In genomic region chr11:61828629-61829407, GRCh38 we compare ENCODE assay signal across 8 cellular contexts. TPM values are rescaled to one million over a fixed set of nuclear protein-coding genes. Genes with fewer than 3 reads are reported as not detected.
DNase-seq lines count a peak whose midpoint lies in the region; ATAC-seq and TF ChIP-seq lines count a peak whose summit lies in the region.

No MANE protein-coding gene starts in this region.

- H3K4me3 Mint-ChIP-seq in CD4-positive, CD25-positive, alpha-beta regulatory T cell, result peak overlapping the region in 3 of 4 donors; percentile 62 to 77 (median 74)
- H3K4me3 Mint-ChIP-seq in naive thymus-derived CD4-positive, alpha-beta T cell, result peak overlapping the region; percentile 77 to 91 (median 84)

- DNase-seq in CD4-positive, CD25-positive, alpha-beta regulatory T cell, result peak in 1 of 3 donors; percentile 33
- peak; percentile 24 for DNase-seq in NCI-H128 (lab: John Stamatoyannopoulos, UW; ENCODE audit: unreplicated experiment)
- DNase-seq in activated T-cell treated with anti-CD3 and anti-CD28 coated beads, Interleukin-2, amount 50 U/mL, for 1 hour, result peak; percentile 56
- peak; percentile 27 to 36 for DNase-seq in fibroblast of lung (ENCODE audit: low read depth in 2 of 2)
- peak in 7 of 9 donors; percentile 9 to 74 (median 31) for DNase-seq in naive thymus-derived CD4-positive, alpha-beta T cell
- no peak for DNase-seq in vagina (ENCODE audit: extremely low spot score in 2 of 2)
- no peak for DNase-seq in 8988T

- H3K27me3 Mint-ChIP-seq in CD4-positive, CD25-positive, alpha-beta regulatory T cell, result peaks cover 71% of the 10 kb centered on the region
- H3K27me3 Mint-ChIP-seq in naive thymus-derived CD4-positive, alpha-beta T cell, result peaks cover 0 to 46% (median 30%) of the 10 kb centered on the region in 5 donors

- no peaks in the 10 kb centered on the region for H3K36me3 ChIP-seq in CD4-positive, CD25-positive, alpha-beta regulatory T cell (ENCODE audit: control insufficient read depth, insufficient read depth, low read length)
- peaks cover 17% of the 10 kb centered on the region for H3K36me3 ChIP-seq in fibroblast of lung (ENCODE audit: control insufficient read depth, insufficient read depth, low read length)
- no peaks in the 10 kb centered on the region for H3K36me3 ChIP-seq in naive thymus-derived CD4-positive, alpha-beta T cell (ENCODE audit: control insufficient read depth in 2 of 3, insufficient read depth in 3 of 3, low read length in 3 of 3)
- no peaks in the 10 kb centered on the region for H3K36me3 ChIP-seq in vagina

- ATAC-seq in CD4-positive, CD25-positive, alpha-beta regulatory T cell (ENCODE audit: low read depth in 2 of 2), result no peak
- peak; percentile 44 for ATAC-seq in naive thymus-derived CD4-positive, alpha-beta T cell

- no peak overlapping the region for H3K27ac ChIP-seq in CD4-positive, CD25-positive, alpha-beta regulatory T cell (ENCODE audit: insufficient read depth, low read length, poor library complexity, severe bottlenecking)
- H3K27ac ChIP-seq in fibroblast of lung (ENCODE audit: insufficient read depth, low read length), result peak overlapping the region; percentile 75
- H3K27ac ChIP-seq in naive thymus-derived CD4-positive, alpha-beta T cell (ENCODE audit: low read depth, low read length), result no peak overlapping the region
- H3K27ac ChIP-seq in vagina, result peak overlapping the region; percentile 78

- peaks cover 4% of the 10 kb centered on the region for H3K27me3 ChIP-seq in CD4-positive, CD25-positive, alpha-beta regulatory T cell (ENCODE audit: control insufficient read depth, insufficient read depth, low read length)
- H3K27me3 ChIP-seq in fibroblast of lung (ENCODE audit: control insufficient read depth, insufficient read depth, low read length) (no peaks in the 10 kb centered on the region), vagina (no peaks in the 10 kb centered on the region)
- H3K27me3 ChIP-seq in naive thymus-derived CD4-positive, alpha-beta T cell (ENCODE audit: control insufficient read depth in 2 of 2, insufficient read depth in 2 of 2, low read length in 2 of 2), result no peaks in the 10 kb centered on the region

- TF ChIP-seq POLR2A in GM19193 (IDR thresholded peaks at IDR 0.05; ENCODE audit: extremely low read depth, insufficient read depth, insufficient read length) (peak; percentile 28), vagina (IDR thresholded peaks at IDR 0.05) (no peak)

- no peaks in the 10 kb centered on the region for H3K9me3 ChIP-seq in CD4-positive, CD25-positive, alpha-beta regulatory T cell (ENCODE audit: control insufficient read depth in 2 of 2, low read length in 2 of 2)
- H3K9me3 ChIP-seq in fibroblast of lung (ENCODE audit: control insufficient read depth, insufficient read depth, low read depth, low read length) (no peaks in the 10 kb centered on the region), vagina (no peaks in the 10 kb centered on the region)
- H3K9me3 ChIP-seq in naive thymus-derived CD4-positive, alpha-beta T cell (ENCODE audit: control insufficient read depth in 2 of 3, low read length in 3 of 3), result no peaks in the 10 kb centered on the region

- H2AFZ ChIP-seq in fibroblast of lung (ENCODE audit: low read length), result no peak overlapping the region

- H3K9ac ChIP-seq in fibroblast of lung (ENCODE audit: insufficient read depth, low read length), result peak overlapping the region; percentile 71

- peaks cover 21% of the 10 kb centered on the region for H3K4me1 ChIP-seq in CD4-positive, CD25-positive, alpha-beta regulatory T cell (ENCODE audit: control insufficient read depth, insufficient read depth, low read length, poor library complexity, severe bottlenecking)
- peaks cover 22% of the 10 kb centered on the region for H3K4me1 ChIP-seq in fibroblast of lung (ENCODE audit: control insufficient read depth, extremely low read depth, insufficient read depth, low read length)
- H3K4me1 ChIP-seq in naive thymus-derived CD4-positive, alpha-beta T cell (ENCODE audit: control insufficient read depth in 2 of 2, insufficient read depth in 2 of 2, low read length in 2 of 2), result peaks cover 5 to 11% of the 10 kb centered on the region in 2 donors
- peaks cover 49% of the 10 kb centered on the region for H3K4me1 ChIP-seq in vagina

- H3K4me3 ChIP-seq in CD4-positive, CD25-positive, alpha-beta regulatory T cell (ENCODE audit: low read depth, low read length), result no peak overlapping the region
- H3K4me3 ChIP-seq in fibroblast of lung (replicated peaks in 1 of 4; ENCODE audit: control extremely low read depth in 1 of 4, insufficient read depth in 1 of 4, low read depth in 3 of 4, low read length in 4 of 4), result peak overlapping the region; percentile 83 to 98 (median 88)
- peak overlapping the region; percentile 64 for H3K4me3 ChIP-seq in naive thymus-derived CD4-positive, alpha-beta T cell (ENCODE audit: low read length)
- H3K4me3 ChIP-seq in vagina, result peak overlapping the region; percentile 65 to 66

- H4K20me1 ChIP-seq in fibroblast of lung (ENCODE audit: control insufficient read depth, extremely low read depth, insufficient read depth, low read length), result peaks cover 2% of the 10 kb centered on the region

- H3K36me3 Mint-ChIP-seq in CD4-positive, CD25-positive, alpha-beta regulatory T cell, result no peaks in the 10 kb centered on the region
- peaks cover 0 to 15% (median 3%) of the 10 kb centered on the region in 5 donors for H3K36me3 Mint-ChIP-seq in naive thymus-derived CD4-positive, alpha-beta T cell

- peak overlapping the region; percentile 99 for H3K4me2 ChIP-seq in fibroblast of lung (ENCODE audit: extremely low read depth, insufficient read depth, low read length)

- peaks cover 3 to 22% (median 5%) of the 10 kb centered on the region in 4 donors for H3K4me1 Mint-ChIP-seq in CD4-positive, CD25-positive, alpha-beta regulatory T cell
- H3K4me1 Mint-ChIP-seq in naive thymus-derived CD4-positive, alpha-beta T cell, result peaks cover 17 to 61% (median 27%) of the 10 kb centered on the region in 7 donors

- H3K9me3 Mint-ChIP-seq in CD4-positive, CD25-positive, alpha-beta regulatory T cell, result peaks cover 0 to 1% (median 0%) of the 10 kb centered on the region in 7 donors
- peaks cover 0 to 5% (median 0%) of the 10 kb centered on the region in 11 donors for H3K9me3 Mint-ChIP-seq in naive thymus-derived CD4-positive, alpha-beta T cell

- H3K27ac Mint-ChIP-seq in CD4-positive, CD25-positive, alpha-beta regulatory T cell, result peak overlapping the region in 1 of 3 donors; percentile 62
- H3K27ac Mint-ChIP-seq in naive thymus-derived CD4-positive, alpha-beta T cell, result peak overlapping the region in 2 of 9 donors; percentile 63 to 93

- TF ChIP-seq CTCF in fibroblast of lung (conservative IDR thresholded peaks at IDR 0.05 in 1 of 2, IDR thresholded peaks at IDR 0.05 in 1 of 2; ENCODE audit: low read depth in 1 of 2, low read length in 2 of 2) (peak; percentile 41 to 50), vagina (IDR thresholded peaks at IDR 0.05) (peak in 1 of 3 experiments; percentile 42)

- CTCF ChIA-PET in naive thymus-derived CD4-positive, alpha-beta T cell (lab: Charles Lee), result interaction anchor here (1.1 to 1.3 kb wide), 2 partner anchors 11 to 279 kb away, joined by 3 read pairs; no protein-coding TSS in a partner anchor

- intact Hi-C loops in naive thymus-derived CD4-positive, alpha-beta T cell (cut with micrococcal nuclease), result loop anchor here (1.0 to 5.0 kb wide), 2 partner anchors 37 to 63 kb away; partner anchors contain the start of genes FEN1 (in 2 of the 2), TMEM258 (in 2 of the 2) and FADS3 (in 1 of the 2)
- intact Hi-C loops in vagina (cut with DNase I), result no loop called here

- peaks cover 57% of the 10 kb centered on the region for H3K79me2 ChIP-seq in fibroblast of lung (ENCODE audit: control insufficient read depth, insufficient read depth, low read length)

- POLR2A ChIA-PET in naive thymus-derived CD4-positive, alpha-beta T cell (lab: Charles Lee), result no interaction called here

RNA-seq across cellular contexts. Expression of gene FADS2, which starts 0.7 kb away (rescaled TPM):
- 19.7 TPM for total RNA-seq in CD4-positive, CD25-positive, alpha-beta regulatory T cell
- 10 to 100 TPM in 1 of 4 donors, under 1 TPM in 2, not detected in 1; 0.23 to 13.6 (median 0.65) TPM for polyA plus RNA-seq in CD4-positive, CD25-positive, alpha-beta regulatory T cell
- total RNA-seq in fibroblast of lung (266 and 418 TPM in 2 replicates), vagina (25.5 TPM)
- 687 and 932 TPM in 2 replicates for polyA plus RNA-seq in fibroblast of lung
- 483 and 700 TPM in 2 replicates for polyA plus RNA-seq in fibroblast of lung (2012)
- polyA minus RNA-seq in fibroblast of lung (ENCODE audit: low replicate concordance), result 1,928 and 3,022 TPM in 2 replicates
- 100 to 1,000 TPM in 1 of 5 experiments, 10 to 100 TPM in 1, 1 to 10 TPM in 1, under 1 TPM in 2; 0.19 to 192 (median 2.1) TPM for total RNA-seq in naive thymus-derived CD4-positive, alpha-beta T cell
- 10 to 100 TPM in 1 of 2 donors, under 1 TPM in 1; 0.32 to 14.2 TPM for polyA plus RNA-seq in naive thymus-derived CD4-positive, alpha-beta T cell

RNA-seq across cellular contexts. Expression of gene FADS1, which starts 12.0 kb away (rescaled TPM):
- 9.1 TPM for total RNA-seq in CD4-positive, CD25-positive, alpha-beta regulatory T cell
- polyA plus RNA-seq in CD4-positive, CD25-positive, alpha-beta regulatory T cell, result 1 to 10 TPM in 1 of 4 donors, under 1 TPM in 1, not detected in 2; 0.35 to 3.1 TPM
- total RNA-seq in fibroblast of lung, result 151 and 208 TPM in 2 replicates
- 109 and 173 TPM in 2 replicates for polyA plus RNA-seq in fibroblast of lung
- 68.7 and 126 TPM in 2 replicates for polyA plus RNA-seq in fibroblast of lung (2012)
- polyA minus RNA-seq in fibroblast of lung (ENCODE audit: low replicate concordance), result 140 and 162 TPM in 2 replicates
- 10 to 100 TPM in 2 of 5 experiments, 1 to 10 TPM in 1, under 1 TPM in 2; 0.62 to 52.1 (median 2.3) TPM for total RNA-seq in naive thymus-derived CD4-positive, alpha-beta T cell
- 1 to 10 TPM in 1 of 2 donors, not detected in 1; 2.9 TPM for polyA plus RNA-seq in naive thymus-derived CD4-positive, alpha-beta T cell
- 9.8 TPM for total RNA-seq in vagina

RNA-seq across cellular contexts. Expression of gene FEN1, which starts 36.1 kb away (rescaled TPM):
- total RNA-seq in CD4-positive, CD25-positive, alpha-beta regulatory T cell, result 13.2 TPM
- polyA plus RNA-seq in CD4-positive, CD25-positive, alpha-beta regulatory T cell, result 10 to 100 TPM; 19.4 to 24.5 (median 22.2) TPM
- total RNA-seq in fibroblast of lung (3.6 and 3.8 TPM in 2 replicates), vagina (9.6 TPM)
- 14.0 and 35.1 TPM in 2 replicates for polyA plus RNA-seq in fibroblast of lung
- 20.7 and 47.1 TPM in 2 replicates for polyA plus RNA-seq in fibroblast of lung (2012)
- polyA minus RNA-seq in fibroblast of lung (ENCODE audit: low replicate concordance), result 33.2 and 49.1 TPM in 2 replicates
- 100 to 1,000 TPM in 1 of 5 experiments, 10 to 100 TPM in 1, 1 to 10 TPM in 3; 7.6 to 101 (median 7.9) TPM for total RNA-seq in naive thymus-derived CD4-positive, alpha-beta T cell
- polyA plus RNA-seq in naive thymus-derived CD4-positive, alpha-beta T cell, result 10 to 100 TPM; 10.3 to 17.7 TPM

RNA-seq across cellular contexts. Expression of gene TMEM258, which starts 36.4 kb away (rescaled TPM):
- total RNA-seq in CD4-positive, CD25-positive, alpha-beta regulatory T cell, result 71.7 TPM
- polyA plus RNA-seq in CD4-positive, CD25-positive, alpha-beta regulatory T cell, result 100 to 1,000 TPM; 207 to 283 (median 238) TPM
- total RNA-seq in fibroblast of lung, result 118 and 173 TPM in 2 replicates
- polyA plus RNA-seq in fibroblast of lung, result 245 and 281 TPM in 2 replicates
- polyA plus RNA-seq in fibroblast of lung (2012), result 362 and 389 TPM in 2 replicates
- polyA minus RNA-seq in fibroblast of lung (ENCODE audit: low replicate concordance), result 139 and 220 TPM in 2 replicates
- 100 to 1,000 TPM in 1 of 5 experiments, 10 to 100 TPM in 4; 58.4 to 182 (median 83.3) TPM for total RNA-seq in naive thymus-derived CD4-positive, alpha-beta T cell
- 100 to 1,000 TPM; 149 to 229 TPM for polyA plus RNA-seq in naive thymus-derived CD4-positive, alpha-beta T cell
- total RNA-seq in vagina, result 47.9 TPM

Comparison
In these comparisons a context has a peak if more than half of its experiments do, and no peak if none do; other contexts are left out.
1. DNase-seq: peak in NCI-H128 (single experiment), activated T-cell treated with anti-CD3 and anti-CD28 coated beads, Interleukin-2, amount 50 U/mL, for 1 hour (single experiment), fibroblast of lung (2 of 2) and naive thymus-derived CD4-positive, alpha-beta T cell (7 of 9); none in vagina (0 of 2) and 8988T (single experiment).
2. H3K27ac ChIP-seq: peak in fibroblast of lung (single experiment) and vagina (single experiment); none in CD4-positive, CD25-positive, alpha-beta regulatory T cell (single experiment) and naive thymus-derived CD4-positive, alpha-beta T cell (single experiment).